In the genomic region with DNA sequence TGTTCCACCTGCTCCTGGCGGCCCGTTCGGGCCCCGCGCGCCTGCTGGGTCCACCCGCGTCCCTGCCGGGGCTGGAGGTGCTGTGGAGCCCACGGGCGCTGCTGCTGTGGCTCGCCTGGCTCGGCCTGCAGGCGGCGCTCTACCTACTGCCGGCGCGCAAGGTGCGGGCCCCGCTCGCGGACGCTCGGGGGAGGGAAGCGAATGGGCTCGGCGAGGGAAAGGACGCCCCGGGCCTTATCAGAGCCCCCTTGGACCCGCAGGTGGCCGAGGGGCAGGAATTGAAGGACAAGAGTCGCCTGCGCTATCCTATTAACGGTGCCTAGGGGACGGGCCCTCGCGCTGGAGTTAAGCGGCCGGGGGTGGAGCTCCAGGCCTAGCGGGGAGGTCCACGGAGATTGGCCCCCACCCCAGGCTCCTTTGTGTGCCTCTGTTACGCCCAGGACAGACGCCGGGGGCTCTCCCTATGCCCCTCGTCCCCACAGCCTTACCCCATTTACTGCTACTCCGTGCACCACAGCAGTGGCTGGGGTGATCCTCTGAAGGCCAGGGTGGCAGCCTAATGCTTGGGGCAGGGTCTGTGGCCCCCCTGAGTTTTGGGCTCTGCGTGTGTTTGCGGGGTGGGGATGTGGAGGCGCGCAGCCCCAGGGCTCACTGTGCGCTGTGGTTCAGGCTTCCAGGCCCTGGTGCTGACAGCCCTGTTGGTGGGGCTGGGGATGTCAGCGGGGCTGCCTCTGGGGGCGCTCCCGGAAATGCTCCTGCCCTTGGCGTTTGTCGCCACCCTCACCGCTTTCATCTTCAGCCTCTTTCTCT, we compare ENCODE assay signal across 1 cellular context.
TF ChIP-seq lines count a peak whose summit lies in the region.

No MANE protein-coding gene starts in this region.

TF ChIP-seq in GM23338, 12 proteins besides CTCF, POLR2A, EP300 and RAD21:
- TF ChIP-seq, protein P1, sequence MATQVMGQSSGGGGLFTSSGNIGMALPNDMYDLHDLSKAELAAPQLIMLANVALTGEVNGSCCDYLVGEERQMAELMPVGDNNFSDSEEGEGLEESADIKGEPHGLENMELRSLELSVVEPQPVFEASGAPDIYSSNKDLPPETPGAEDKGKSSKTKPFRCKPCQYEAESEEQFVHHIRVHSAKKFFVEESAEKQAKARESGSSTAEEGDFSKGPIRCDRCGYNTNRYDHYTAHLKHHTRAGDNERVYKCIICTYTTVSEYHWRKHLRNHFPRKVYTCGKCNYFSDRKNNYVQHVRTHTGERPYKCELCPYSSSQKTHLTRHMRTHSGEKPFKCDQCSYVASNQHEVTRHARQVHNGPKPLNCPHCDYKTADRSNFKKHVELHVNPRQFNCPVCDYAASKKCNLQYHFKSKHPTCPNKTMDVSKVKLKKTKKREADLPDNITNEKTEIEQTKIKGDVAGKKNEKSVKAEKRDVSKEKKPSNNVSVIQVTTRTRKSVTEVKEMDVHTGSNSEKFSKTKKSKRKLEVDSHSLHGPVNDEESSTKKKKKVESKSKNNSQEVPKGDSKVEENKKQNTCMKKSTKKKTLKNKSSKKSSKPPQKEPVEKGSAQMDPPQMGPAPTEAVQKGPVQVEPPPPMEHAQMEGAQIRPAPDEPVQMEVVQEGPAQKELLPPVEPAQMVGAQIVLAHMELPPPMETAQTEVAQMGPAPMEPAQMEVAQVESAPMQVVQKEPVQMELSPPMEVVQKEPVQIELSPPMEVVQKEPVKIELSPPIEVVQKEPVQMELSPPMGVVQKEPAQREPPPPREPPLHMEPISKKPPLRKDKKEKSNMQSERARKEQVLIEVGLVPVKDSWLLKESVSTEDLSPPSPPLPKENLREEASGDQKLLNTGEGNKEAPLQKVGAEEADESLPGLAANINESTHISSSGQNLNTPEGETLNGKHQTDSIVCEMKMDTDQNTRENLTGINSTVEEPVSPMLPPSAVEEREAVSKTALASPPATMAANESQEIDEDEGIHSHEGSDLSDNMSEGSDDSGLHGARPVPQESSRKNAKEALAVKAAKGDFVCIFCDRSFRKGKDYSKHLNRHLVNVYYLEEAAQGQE (IDR thresholded peaks at IDR 0.05; ENCODE audit: unreplicated experiment) = no peak
- TF ChIP-seq POLR2AphosphoS5 (IDR thresholded peaks at IDR 0.05; ENCODE audit: low read depth) = peak; percentile 10; the same call in 1 of the 2 replicates
